Comparison of ENCODE assay signal across 1 cellular context in genomic region chr9:135992486-135993408, GRCh38.
TF ChIP-seq lines count a peak whose summit lies in the region.

No MANE protein-coding gene starts in this region.

TF ChIP-seq in K562, 482 proteins besides CTCF, POLR2A, EP300 and RAD21 (continued from another document and continues in another):
- TF ChIP-seq ZBTB17 (CRISPR knock-in tag; IDR thresholded peaks at IDR 0.05) (no peak), ZNF561 (CRISPR knock-in tag; conservative IDR thresholded peaks at IDR 0.05) (no peak), KLF13 (tag; IDR thresholded peaks at IDR 0.05; ENCODE audit: borderline replicate concordance, low read depth) (0 out of 2 replicates have a peak, but pooled peaks have one; percentile 11), ZSCAN29 (IDR thresholded peaks at IDR 0.05) (no peak), ZBTB49 (CRISPR knock-in tag; IDR thresholded peaks at IDR 0.05; ENCODE audit: borderline replicate concordance) (no peak), JUNB (CRISPR knock-in tag; conservative IDR thresholded peaks at IDR 0.05) (no peak), ZNF174 (CRISPR knock-in tag; IDR thresholded peaks at IDR 0.05) (no peak), TAF1 (IDR thresholded peaks at IDR 0.05; ENCODE audit: control insufficient read depth, extremely low read depth, insufficient read depth, low read length, severe bottlenecking) (peak; percentile 43), KAT8 (IDR thresholded peaks at IDR 0.05; ENCODE audit: low read depth) (no peak), ZNF586 (CRISPR knock-in tag; conservative IDR thresholded peaks at IDR 0.05) (no peak), SMAD1 (IDR thresholded peaks at IDR 0.05; ENCODE audit: low read depth, low read length, partially characterized antibody) (peak; percentile 85), CHAMP1 (IDR thresholded peaks at IDR 0.05) (no peak), GTF2F1 (IDR thresholded peaks at IDR 0.05; ENCODE audit: low read depth, low read length) (no peak), RNF2 (IDR thresholded peaks at IDR 0.05) (peak; percentile 95), ZNF445 (CRISPR knock-in tag; IDR thresholded peaks at IDR 0.05; ENCODE audit: low read depth) (no peak), CHD2 (IDR thresholded peaks at IDR 0.05; ENCODE audit: low read depth, low read length) (no peak), SRSF9 (IDR thresholded peaks at IDR 0.05; ENCODE audit: borderline replicate concordance, low read depth, low read length) (no peak), TOE1 (IDR thresholded peaks at IDR 0.05; ENCODE audit: borderline replicate concordance) (peak; percentile 54; the same call in 1 of the 2 replicates), TOE1 (CRISPR knock-in tag; IDR thresholded peaks at IDR 0.05; ENCODE audit: borderline replicate concordance, low read depth) (no peak), MNT (conservative IDR thresholded peaks at IDR 0.05) (peak in 1 of 2 experiments; percentile 63; a peak in 2 of 4 replicates), ATF3 (IDR thresholded peaks at IDR 0.05) (no peak), ATF3 (CRISPR knock-in tag; conservative IDR thresholded peaks at IDR 0.05) (no peak), PHB (CRISPR knock-in tag; IDR thresholded peaks at IDR 0.05) (no peak), TFAP4 (CRISPR knock-in tag; IDR thresholded peaks at IDR 0.05; ENCODE audit: borderline replicate concordance) (peak; percentile 92), KLF1 (tag; IDR thresholded peaks at IDR 0.05) (0 out of 2 replicates have a peak, but pooled peaks have one; percentile 56), ZNF655 (CRISPR knock-in tag; IDR thresholded peaks at IDR 0.05) (no peak), ZNF407 (IDR thresholded peaks at IDR 0.05; ENCODE audit: low read depth) (no peak; the same call in 1 of the 2 replicates), RBM39 (optimal IDR thresholded peaks at IDR 0.05; ENCODE audit: low read depth, low read length) (no peak), IRF2 (CRISPR knock-in tag; IDR thresholded peaks at IDR 0.05) (no peak), KLF10 (CRISPR knock-in tag; IDR thresholded peaks at IDR 0.05) (no peak), CCAR2 (IDR thresholded peaks at IDR 0.05; ENCODE audit: low read depth, low read length) (no peak), CHCHD3 (CRISPR knock-in tag; IDR thresholded peaks at IDR 0.05) (no peak), XRCC5 (IDR thresholded peaks at IDR 0.05; ENCODE audit: low read depth, low read length) (0 out of 2 replicates have a peak, but pooled peaks have one; percentile 67), MEF2A (IDR thresholded peaks at IDR 0.05; ENCODE audit: control insufficient read depth, low read depth, low read length) (no peak)
- TF ChIP-seq, protein P1, sequence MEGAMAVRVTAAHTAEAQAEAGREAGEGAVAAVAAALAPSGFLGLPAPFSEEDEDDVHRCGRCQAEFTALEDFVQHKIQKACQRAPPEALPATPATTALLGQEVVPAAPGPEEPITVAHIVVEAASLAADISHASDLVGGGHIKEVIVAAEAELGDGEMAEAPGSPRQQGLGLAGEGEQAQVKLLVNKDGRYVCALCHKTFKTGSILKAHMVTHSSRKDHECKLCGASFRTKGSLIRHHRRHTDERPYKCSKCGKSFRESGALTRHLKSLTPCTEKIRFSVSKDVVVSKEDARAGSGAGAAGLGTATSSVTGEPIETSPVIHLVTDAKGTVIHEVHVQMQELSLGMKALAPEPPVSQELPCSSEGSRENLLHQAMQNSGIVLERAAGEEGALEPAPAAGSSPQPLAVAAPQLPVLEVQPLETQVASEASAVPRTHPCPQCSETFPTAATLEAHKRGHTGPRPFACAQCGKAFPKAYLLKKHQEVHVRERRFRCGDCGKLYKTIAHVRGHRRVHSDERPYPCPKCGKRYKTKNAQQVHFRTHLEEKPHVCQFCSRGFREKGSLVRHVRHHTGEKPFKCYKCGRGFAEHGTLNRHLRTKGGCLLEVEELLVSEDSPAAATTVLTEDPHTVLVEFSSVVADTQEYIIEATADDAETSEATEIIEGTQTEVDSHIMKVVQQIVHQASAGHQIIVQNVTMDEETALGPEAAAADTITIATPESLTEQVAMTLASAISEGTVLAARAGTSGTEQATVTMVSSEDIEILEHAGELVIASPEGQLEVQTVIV (CRISPR knock-in tag; IDR thresholded peaks at IDR 0.05; ENCODE audit: borderline replicate concordance) = no peak
- TF ChIP-seq, protein P2, sequence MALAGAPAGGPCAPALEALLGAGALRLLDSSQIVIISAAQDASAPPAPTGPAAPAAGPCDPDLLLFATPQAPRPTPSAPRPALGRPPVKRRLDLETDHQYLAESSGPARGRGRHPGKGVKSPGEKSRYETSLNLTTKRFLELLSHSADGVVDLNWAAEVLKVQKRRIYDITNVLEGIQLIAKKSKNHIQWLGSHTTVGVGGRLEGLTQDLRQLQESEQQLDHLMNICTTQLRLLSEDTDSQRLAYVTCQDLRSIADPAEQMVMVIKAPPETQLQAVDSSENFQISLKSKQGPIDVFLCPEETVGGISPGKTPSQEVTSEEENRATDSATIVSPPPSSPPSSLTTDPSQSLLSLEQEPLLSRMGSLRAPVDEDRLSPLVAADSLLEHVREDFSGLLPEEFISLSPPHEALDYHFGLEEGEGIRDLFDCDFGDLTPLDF (CRISPR knock-in tag; IDR thresholded peaks at IDR 0.05) = no peak
- TF ChIP-seq, protein P3, sequence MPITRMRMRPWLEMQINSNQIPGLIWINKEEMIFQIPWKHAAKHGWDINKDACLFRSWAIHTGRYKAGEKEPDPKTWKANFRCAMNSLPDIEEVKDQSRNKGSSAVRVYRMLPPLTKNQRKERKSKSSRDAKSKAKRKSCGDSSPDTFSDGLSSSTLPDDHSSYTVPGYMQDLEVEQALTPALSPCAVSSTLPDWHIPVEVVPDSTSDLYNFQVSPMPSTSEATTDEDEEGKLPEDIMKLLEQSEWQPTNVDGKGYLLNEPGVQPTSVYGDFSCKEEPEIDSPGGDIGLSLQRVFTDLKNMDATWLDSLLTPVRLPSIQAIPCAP (CRISPR knock-in tag; IDR thresholded peaks at IDR 0.05; ENCODE audit: borderline replicate concordance) = no peak
